In genomic region chr6:42387336-42387735, GRCh38 we compare ENCODE assay signal across 12 cellular contexts.
DNase-seq lines count a peak whose midpoint lies in the region; ATAC-seq, FAIRE-seq and TF ChIP-seq lines count a peak whose summit lies in the region.
"Had no signal": no experiment of that assay in that cellular context is flagged by ENCODE, and none has a peak within 500 bp of the region (broad histone marks: within the 10 kb centered on the region; RNA-seq: fewer than 3 reads in every experiment).

No MANE protein-coding gene starts in this region.

- no peaks in the 10 kb centered on the region for H3K36me3 Mint-ChIP-seq in stimulated activated naive CD8-positive, alpha-beta T cell treated with anti-CD3 and anti-CD28 coated beads, Interleukin-15, Interleukin-2, amounts not matched to agents 100 ng/mL and 50 ng/mL, for 24 hours (ENCODE audit: low read depth)

- H3K9me3 Mint-ChIP-seq in stimulated activated naive CD8-positive, alpha-beta T cell treated with anti-CD3 and anti-CD28 coated beads, Interleukin-15, Interleukin-2, amounts not matched to agents 100 ng/mL and 50 ng/mL, for 24 hours, result no peaks in the 10 kb centered on the region

- H3K9me3 ChIP-seq in kidney (ENCODE audit: control insufficient read depth in 1 of 2, low read length in 2 of 2), result no peaks in the 10 kb centered on the region
- H3K9me3 ChIP-seq: HAP-1, right atrium auricular region had no signal

- no peak for TF ChIP-seq CTCF in kidney (IDR thresholded peaks at IDR 0.05; ENCODE audit: borderline replicate concordance, extremely low read depth, insufficient read depth)

- peak overlapping the region; percentile 44 for H3K4me3 Mint-ChIP-seq in stimulated activated naive CD8-positive, alpha-beta T cell treated with anti-CD3 and anti-CD28 coated beads, Interleukin-15, Interleukin-2, amounts not matched to agents 100 ng/mL and 50 ng/mL, for 24 hours

- H3K9ac ChIP-seq in kidney (ENCODE audit: low read length in 2 of 2), result no peak overlapping the region

- H3K4me1 ChIP-seq in kidney (ENCODE audit: control insufficient read depth in 1 of 2, insufficient read depth in 1 of 2, low read depth in 1 of 2, low read length in 2 of 2), result no peaks in the 10 kb centered on the region
- H3K4me1 ChIP-seq: HAP-1, right atrium auricular region had no signal

- H3K27ac Mint-ChIP-seq in stimulated activated naive CD8-positive, alpha-beta T cell treated with anti-CD3 and anti-CD28 coated beads, Interleukin-15, Interleukin-2, amounts not matched to agents 100 ng/mL and 50 ng/mL, for 24 hours, result peak overlapping the region; percentile 70

- no peak for FAIRE-seq in kidney (lab: Jason Lieb, UNC)
- FAIRE-seq in GM19239 (lab: Jason Lieb, UNC), result no peak
- FAIRE-seq: endometrium had no signal

- peaks cover 93% of the 10 kb centered on the region for H3K4me1 Mint-ChIP-seq in stimulated activated naive CD8-positive, alpha-beta T cell treated with anti-CD3 and anti-CD28 coated beads, Interleukin-15, Interleukin-2, amounts not matched to agents 100 ng/mL and 50 ng/mL, for 24 hours (ENCODE audit: low read depth)

- H3K27me3 Mint-ChIP-seq in stimulated activated naive CD8-positive, alpha-beta T cell treated with anti-CD3 and anti-CD28 coated beads, Interleukin-15, Interleukin-2, amounts not matched to agents 100 ng/mL and 50 ng/mL, for 24 hours, result no peaks in the 10 kb centered on the region

- no peak for DNase-seq in stimulated activated naive CD8-positive, alpha-beta T cell treated with anti-CD3 and anti-CD28 coated beads, Interleukin-15, Interleukin-2, amounts not matched to agents 100 U/mL and 50 U/mL, for 24 hours
- DNase-seq in activated CD4-positive, alpha-beta T cell treated with anti-CD3 and anti-CD28 coated beads, Interleukin-2, amount 50 U/mL, for 1 hour, result peak; percentile 36
- DNase-seq in effector CD4-positive, alpha-beta T cell, result peak; percentile 41
- DNase-seq in kidney, result no peak
- DNase-seq in GM19239 (ENCODE audit: insufficient read length, low spot score), result no peak
- DNase-seq: NCI-H748 treated with DMSO at 0.1 percent for 48 hours had no signal

- no peak overlapping the region for H3K4me3 ChIP-seq in kidney (ENCODE audit: low read length in 2 of 2)
- H3K4me3 ChIP-seq: HAP-1, right atrium auricular region had no signal

- no peaks in the 10 kb centered on the region for H3K36me3 ChIP-seq in kidney (ENCODE audit: control insufficient read depth in 1 of 2, insufficient read depth in 2 of 2, low read length in 2 of 2)
- H3K36me3 ChIP-seq: HAP-1, right atrium auricular region had no signal

- H3K27ac ChIP-seq in kidney (ENCODE audit: low read depth in 2 of 2, low read length in 2 of 2), result no peak overlapping the region
- H3K27ac ChIP-seq: right atrium auricular region had no signal

- intact Hi-C loops in kidney (cut with DNase I), result no loop called here

- ATAC-seq in stimulated activated naive CD8-positive, alpha-beta T cell treated with anti-CD3 and anti-CD28 coated beads, Interleukin-15, Interleukin-2, amounts not matched to agents 100 U/mL and 50 U/mL, for 24 hours, result no peak
- no peak for ATAC-seq in HG02885 (IDR thresholded peaks at IDR 0.05; ENCODE audit: poor library complexity, unreplicated experiment)
- ATAC-seq in GM21360 (IDR thresholded peaks at IDR 0.05; ENCODE audit: unreplicated experiment), result no peak

Comparison
In these comparisons a context has a peak if more than half of its experiments do, and no peak if none do; other contexts are left out.
1. DNase-seq: peak in activated CD4-positive, alpha-beta T cell treated with anti-CD3 and anti-CD28 coated beads, Interleukin-2, amount 50 U/mL, for 1 hour (single experiment) and effector CD4-positive, alpha-beta T cell (single experiment); none in stimulated activated naive CD8-positive, alpha-beta T cell treated with anti-CD3 and anti-CD28 coated beads, Interleukin-15, Interleukin-2, amounts not matched to agents 100 U/mL and 50 U/mL, for 24 hours (single experiment), kidney (single experiment) and GM19239 (single experiment).